In the genomic region with DNA sequence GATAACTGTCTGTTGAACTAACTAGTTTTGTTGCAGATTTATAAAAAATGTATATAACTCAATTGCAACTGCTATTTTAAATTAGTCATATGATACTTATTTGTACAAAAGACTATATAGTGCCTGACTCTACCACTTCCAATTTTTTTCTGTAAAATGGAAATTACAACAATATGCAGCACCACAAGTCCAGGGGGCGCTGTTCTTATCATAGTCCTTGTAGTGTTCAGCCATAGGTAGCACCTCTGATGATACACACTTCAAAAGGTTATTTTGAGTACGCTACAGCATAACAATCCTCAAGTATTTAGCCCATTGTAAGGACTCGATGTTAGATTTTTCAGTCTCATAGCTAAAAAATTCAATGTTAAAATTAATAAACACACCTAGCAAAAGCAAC, we compare ENCODE assay signal across 12 cellular contexts.
DNase-seq lines count a peak whose midpoint lies in the region; ATAC-seq and TF ChIP-seq lines count a peak whose summit lies in the region.
"Had no signal": no experiment of that assay in that cellular context is flagged by ENCODE, and none has a peak within 500 bp of the region (broad histone marks: within the 10 kb centered on the region; RNA-seq: fewer than 3 reads in every experiment).

No MANE protein-coding gene starts in this region.

- H3K4me1 Mint-ChIP-seq in GM23338 = peaks cover 3% of the 10 kb centered on the region
- H3K4me1 Mint-ChIP-seq: stimulated activated naive CD8-positive, alpha-beta T cell treated with anti-CD3 and anti-CD28 coated beads, Interleukin-15, amount 100 ng/mL, for 72 hours had no signal

- 0 out of 2 replicates have a peak, but pooled peaks cover 6% of the 10 kb centered on the region for H3K4me1 ChIP-seq in GM23338 (ENCODE audit: insufficient read depth)
- H3K4me1 ChIP-seq: esophagus muscularis mucosa had no signal

- peak; percentile 64 to 78 for TF ChIP-seq CTCF in GM23338 (conservative IDR thresholded peaks at IDR 0.05; ENCODE audit: low read depth in 2 of 2)
- peak; percentile 29; the same call in 1 of the 2 replicates for TF ChIP-seq CTCF in WERI-Rb-1 (IDR thresholded peaks at IDR 0.05; ENCODE audit: low read depth, low read length)

- DNase-seq in CD1c-positive myeloid dendritic cell (ENCODE audit: extremely low spot score) = peak; percentile 35
- peak; percentile 83 for DNase-seq in GM23338 (ENCODE audit: low spot score)
- DNase-seq in WERI-Rb-1 = peak; percentile 45
- DNase-seq in iPS-NIHi11 (ENCODE audit: low spot score) = peak; percentile 38
- no peak for DNase-seq in UCSD-AML1 (lab: John Stamatoyannopoulos, UW; ENCODE audit: unreplicated experiment)
- DNase-seq in hepatic stellate cell (ENCODE audit: low spot score) = no peak
- no peak for DNase-seq in NCI-H1694 (lab: John Stamatoyannopoulos, UW)
- DNase-seq: NCI-H446, nucleus accumbens had no signal

- H4K20me1 ChIP-seq in GM23338 (replicated peaks; ENCODE audit: insufficient read depth) = no peaks in the 10 kb centered on the region

- H3K9me3 ChIP-seq in WERI-Rb-1 (ENCODE audit: severe bottlenecking) = no peaks in the 10 kb centered on the region
- H3K9me3 ChIP-seq: esophagus muscularis mucosa had no signal

- H3K36me3 Mint-ChIP-seq in GM23338 (ENCODE audit: low read depth) = no peaks in the 10 kb centered on the region

- H3K27ac ChIP-seq in GM23338 (ENCODE audit: low read depth) = no peak overlapping the region
- H3K27ac ChIP-seq in WERI-Rb-1 = no peak overlapping the region
- H3K27ac ChIP-seq: esophagus muscularis mucosa had no signal

- H3K4me2 ChIP-seq in GM23338 = no peak overlapping the region

- no peak overlapping the region for H2AFZ ChIP-seq in GM23338

- ATAC-seq in GM23338 (peak; percentile 33; the same call in 1 of the 3 replicates), HG03025 (IDR thresholded peaks at IDR 0.05; ENCODE audit: low FRiP score, unreplicated experiment) (no peak)
- ATAC-seq: stimulated activated naive CD8-positive, alpha-beta T cell treated with anti-CD3 and anti-CD28 coated beads, Interleukin-15, amount 100 ng/mL, for 72 hours had no signal

- no peaks in the 10 kb centered on the region for H3K27me3 ChIP-seq in GM23338 (ENCODE audit: insufficient read depth)
- H3K27me3 ChIP-seq in WERI-Rb-1 (ENCODE audit: insufficient read depth, low read depth, severe bottlenecking) = no peaks in the 10 kb centered on the region
- H3K27me3 ChIP-seq: esophagus muscularis mucosa had no signal

- H3K27ac Mint-ChIP-seq in GM23338 = no peak overlapping the region
- H3K27ac Mint-ChIP-seq: stimulated activated naive CD8-positive, alpha-beta T cell treated with anti-CD3 and anti-CD28 coated beads, Interleukin-15, amount 100 ng/mL, for 72 hours had no signal

- H3K4me3 ChIP-seq in GM23338 (no peak overlapping the region), WERI-Rb-1 (ENCODE audit: low read depth, low read length) (no peak overlapping the region)
- H3K4me3 ChIP-seq: esophagus muscularis mucosa had no signal

- H3K9me2 ChIP-seq in GM23338 (ENCODE audit: insufficient read depth) = no peaks in the 10 kb centered on the region; the same call in 1 of the 2 replicates

- H3K4me3 Mint-ChIP-seq in GM23338 = no peak overlapping the region
- H3K4me3 Mint-ChIP-seq: stimulated activated naive CD8-positive, alpha-beta T cell treated with anti-CD3 and anti-CD28 coated beads, Interleukin-15, amount 100 ng/mL, for 72 hours had no signal

- H3K9me3 Mint-ChIP-seq in GM23338 = peaks cover 8% of the 10 kb centered on the region; the same call in 2 of the 3 replicates

- H3K36me3 ChIP-seq in GM23338 (ENCODE audit: insufficient read depth) (no peaks in the 10 kb centered on the region), WERI-Rb-1 (no peaks in the 10 kb centered on the region)
- H3K36me3 ChIP-seq: esophagus muscularis mucosa had no signal

- no peaks in the 10 kb centered on the region for H3K27me3 Mint-ChIP-seq in GM23338 (ENCODE audit: insufficient read depth, low read depth, poor library complexity)

- no peaks in the 10 kb centered on the region for H3F3A ChIP-seq in GM23338 (replicated peaks; ENCODE audit: low read depth)

- H3K79me2 ChIP-seq in GM23338 (replicated peaks; ENCODE audit: insufficient read depth) = no peaks in the 10 kb centered on the region

TF ChIP-seq in GM23338, 12 proteins besides CTCF, POLR2A, EP300 and RAD21 (continues in another document):
- TF ChIP-seq EZH2 (IDR thresholded peaks at IDR 0.05; ENCODE audit: low read depth, unreplicated experiment) = no peak
- TF ChIP-seq, protein P1, sequence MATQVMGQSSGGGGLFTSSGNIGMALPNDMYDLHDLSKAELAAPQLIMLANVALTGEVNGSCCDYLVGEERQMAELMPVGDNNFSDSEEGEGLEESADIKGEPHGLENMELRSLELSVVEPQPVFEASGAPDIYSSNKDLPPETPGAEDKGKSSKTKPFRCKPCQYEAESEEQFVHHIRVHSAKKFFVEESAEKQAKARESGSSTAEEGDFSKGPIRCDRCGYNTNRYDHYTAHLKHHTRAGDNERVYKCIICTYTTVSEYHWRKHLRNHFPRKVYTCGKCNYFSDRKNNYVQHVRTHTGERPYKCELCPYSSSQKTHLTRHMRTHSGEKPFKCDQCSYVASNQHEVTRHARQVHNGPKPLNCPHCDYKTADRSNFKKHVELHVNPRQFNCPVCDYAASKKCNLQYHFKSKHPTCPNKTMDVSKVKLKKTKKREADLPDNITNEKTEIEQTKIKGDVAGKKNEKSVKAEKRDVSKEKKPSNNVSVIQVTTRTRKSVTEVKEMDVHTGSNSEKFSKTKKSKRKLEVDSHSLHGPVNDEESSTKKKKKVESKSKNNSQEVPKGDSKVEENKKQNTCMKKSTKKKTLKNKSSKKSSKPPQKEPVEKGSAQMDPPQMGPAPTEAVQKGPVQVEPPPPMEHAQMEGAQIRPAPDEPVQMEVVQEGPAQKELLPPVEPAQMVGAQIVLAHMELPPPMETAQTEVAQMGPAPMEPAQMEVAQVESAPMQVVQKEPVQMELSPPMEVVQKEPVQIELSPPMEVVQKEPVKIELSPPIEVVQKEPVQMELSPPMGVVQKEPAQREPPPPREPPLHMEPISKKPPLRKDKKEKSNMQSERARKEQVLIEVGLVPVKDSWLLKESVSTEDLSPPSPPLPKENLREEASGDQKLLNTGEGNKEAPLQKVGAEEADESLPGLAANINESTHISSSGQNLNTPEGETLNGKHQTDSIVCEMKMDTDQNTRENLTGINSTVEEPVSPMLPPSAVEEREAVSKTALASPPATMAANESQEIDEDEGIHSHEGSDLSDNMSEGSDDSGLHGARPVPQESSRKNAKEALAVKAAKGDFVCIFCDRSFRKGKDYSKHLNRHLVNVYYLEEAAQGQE (IDR thresholded peaks at IDR 0.05; ENCODE audit: unreplicated experiment) = no peak
- no peak for TF ChIP-seq ZNF114 (CRISPR knock-in tag; IDR thresholded peaks at IDR 0.05)
- TF ChIP-seq STAT1 (IDR thresholded peaks at IDR 0.05; ENCODE audit: unreplicated experiment) = no peak
- TF ChIP-seq POLR2AphosphoS5 (IDR thresholded peaks at IDR 0.05; ENCODE audit: low read depth) = no peak
- TF ChIP-seq CREB1 (CRISPR knock-in tag; IDR thresholded peaks at IDR 0.05; ENCODE audit: low read depth) = no peak
- no peak for TF ChIP-seq JUNB (IDR thresholded peaks at IDR 0.05; ENCODE audit: unreplicated experiment)

Comparison
In these comparisons a context has a peak if more than half of its experiments do, and no peak if none do; other contexts are left out.
1. DNase-seq: peak in CD1c-positive myeloid dendritic cell (single experiment), GM23338 (single experiment), WERI-Rb-1 (single experiment) and iPS-NIHi11 (single experiment); none in UCSD-AML1 (single experiment), hepatic stellate cell (single experiment) and NCI-H1694 (single experiment).